10 cellular contexts compared by ENCODE assay signal in the genomic region with DNA sequence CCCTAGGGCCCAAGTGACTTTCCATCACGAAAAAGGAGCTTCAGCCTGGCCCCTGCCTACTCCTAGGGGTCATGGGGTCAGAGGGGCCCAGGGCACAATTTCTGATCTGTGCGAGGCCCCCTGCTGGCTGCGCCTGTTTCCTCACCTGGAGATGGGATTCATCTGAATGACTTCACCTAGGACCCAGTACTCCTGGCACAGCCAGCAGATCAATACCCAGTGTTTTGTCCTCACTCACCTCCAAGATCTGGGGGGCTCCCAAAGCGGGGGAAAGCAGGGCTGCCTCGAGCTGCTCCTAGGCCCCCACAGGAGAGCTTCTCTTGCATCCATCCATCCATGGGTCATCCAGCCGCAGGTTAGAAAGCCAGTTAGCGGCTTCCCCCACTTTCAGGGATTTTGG. TPM values are rescaled to one million over a fixed set of nuclear protein-coding genes. Genes with fewer than 3 reads are reported as not detected.
A peak's percentile ranks its signal among the peaks of the same experiment; 100 is the strongest.
DNase-seq lines count a peak whose midpoint lies in the region; ATAC-seq, FAIRE-seq and TF ChIP-seq lines count a peak whose summit lies in the region.
"Had no signal": no experiment of that assay in that cellular context is flagged by ENCODE, and none has a peak within 500 bp of the region (broad histone marks: within the 10 kb centered on the region; RNA-seq: fewer than 3 reads in every experiment).

No MANE protein-coding gene starts in this region.

- TF ChIP-seq CTCF in Calu3 (IDR thresholded peaks at IDR 0.05; ENCODE audit: unreplicated experiment): peak; percentile 74

- no peak overlapping the region for H3K4ac ChIP-seq in mesendoderm (ENCODE audit: low read depth, low read length)

- peaks cover 78% of the 10 kb centered on the region for H3K27me3 Mint-ChIP-seq in Calu3 (ENCODE audit: unreplicated experiment)

- H3K4me3 ChIP-seq in mesendoderm (ENCODE audit: low read length): no peak overlapping the region

- ATAC-seq in GM19463 (IDR thresholded peaks at IDR 0.05; ENCODE audit: unreplicated experiment) (no peak), HG02759 (IDR thresholded peaks at IDR 0.05; ENCODE audit: unreplicated experiment) (no peak)
- ATAC-seq: Right ventricle myocardium inferior had no signal

- no peak overlapping the region for H4K8ac ChIP-seq in mesendoderm (ENCODE audit: low read depth, low read length)

- H3K18ac ChIP-seq in mesendoderm (ENCODE audit: low read length): no peak overlapping the region

- H4K5ac ChIP-seq in mesendoderm (ENCODE audit: low read length): no peak overlapping the region

- no peak overlapping the region for H2BK5ac ChIP-seq in mesendoderm (ENCODE audit: low read length)

- H3K79me2 ChIP-seq in mesendoderm (ENCODE audit: control insufficient read depth, insufficient read depth, low read length): no peaks in the 10 kb centered on the region

- intact Hi-C loops in Calu3 (cut with micrococcal nuclease; ENCODE audit: unreplicated experiment): no loop called here

- BruUV-seq in Calu3 (replicated peaks; lab: Mats Ljungman, UMichigan): no TSS peak

- no peaks in the 10 kb centered on the region for H3K27me3 ChIP-seq in mesendoderm (ENCODE audit: insufficient read depth, low read length, poor library complexity)

- no peak overlapping the region for H3K27ac Mint-ChIP-seq in Calu3 (ENCODE audit: unreplicated experiment)

- H3K27ac ChIP-seq in mesendoderm (ENCODE audit: low read depth, low read length): no peak overlapping the region

- H3K4me1 ChIP-seq in mesendoderm (ENCODE audit: control insufficient read depth, low read depth, low read length): no peaks in the 10 kb centered on the region

- no peak overlapping the region for H3K23ac ChIP-seq in mesendoderm (ENCODE audit: low read length)

- no peaks in the 10 kb centered on the region for H3K36me3 ChIP-seq in mesendoderm (ENCODE audit: control insufficient read depth, insufficient read depth, low read length)

- no peaks in the 10 kb centered on the region for H3K36me3 Mint-ChIP-seq in Calu3 (ENCODE audit: insufficient read depth, unreplicated experiment)

- H3K56ac ChIP-seq in mesendoderm (ENCODE audit: low read length): no peak overlapping the region

- no peak overlapping the region for H3K4me3 Mint-ChIP-seq in Calu3 (ENCODE audit: low read depth, unreplicated experiment)

- H2BK120ac ChIP-seq in mesendoderm (ENCODE audit: low read depth, low read length): no peak overlapping the region

- CTCF ChIA-PET in Calu3 (lab: Charles Lee): no interaction called here

- DNase-seq in Calu3 (peak; percentile 36), GM19239 (ENCODE audit: insufficient read length, low spot score) (peak; percentile 39), mesendoderm (peak; percentile 52), GF-D8 (lab: John Stamatoyannopoulos, UW) (no peak), midbrain (lab: John Stamatoyannopoulos, UW) (no peak)
- DNase-seq in activated CD4-positive, alpha-beta T cell treated with anti-CD3 and anti-CD28 coated beads, Interleukin-2, amount 50 U/mL, for 48 hours: peak; percentile 26 to 29
- DNase-seq: amniotic stem cell had no signal

- H3K4me2 ChIP-seq in mesendoderm (ENCODE audit: low read length): no peak overlapping the region

- no peak for FAIRE-seq in GM19239 (lab: Jason Lieb, UNC)

- H3K4me1 Mint-ChIP-seq in Calu3 (ENCODE audit: low read depth, unreplicated experiment): no peaks in the 10 kb centered on the region

- H2AK5ac ChIP-seq in mesendoderm (ENCODE audit: low read length): no peak overlapping the region

- no peak overlapping the region for H2BK15ac ChIP-seq in mesendoderm (replicated peaks; ENCODE audit: low read depth)

- WGBS in mesendoderm (ENCODE audit: extremely low coverage, insufficient coverage, low lambda C conversion rate): no CpG with 5 or more reads among the region's 7 CpGs

- H3K9ac ChIP-seq in mesendoderm (ENCODE audit: low read length): no peak overlapping the region

- no peaks in the 10 kb centered on the region for H3K79me1 ChIP-seq in mesendoderm (ENCODE audit: low read length)

- H3K9me3 Mint-ChIP-seq in Calu3 (ENCODE audit: low read depth, unreplicated experiment): no peaks in the 10 kb centered on the region

RNA-seq across cellular contexts. Expression of a gene that starts 33.8 kb away (rescaled TPM):
- total RNA-seq in Calu3 (2022): 13.3 and 13.6 TPM in 2 replicates
- polyA plus RNA-seq in mesendoderm (2013, experiment 1 of 2): 8.0 TPM
- 7.9 TPM for polyA plus RNA-seq in mesendoderm (2013, experiment 2 of 2)

Comparison
In these comparisons a context has a peak if more than half of its experiments do, and no peak if none do; other contexts are left out.
1. DNase-seq: peak in Calu3 (single experiment), GM19239 (single experiment), activated CD4-positive, alpha-beta T cell treated with anti-CD3 and anti-CD28 coated beads, Interleukin-2, amount 50 U/mL, for 48 hours (2 of 2) and mesendoderm (single experiment); none in GF-D8 (single experiment) and midbrain (single experiment).